Comparison of ENCODE assay signal across 17 cellular contexts in the genomic region with DNA sequence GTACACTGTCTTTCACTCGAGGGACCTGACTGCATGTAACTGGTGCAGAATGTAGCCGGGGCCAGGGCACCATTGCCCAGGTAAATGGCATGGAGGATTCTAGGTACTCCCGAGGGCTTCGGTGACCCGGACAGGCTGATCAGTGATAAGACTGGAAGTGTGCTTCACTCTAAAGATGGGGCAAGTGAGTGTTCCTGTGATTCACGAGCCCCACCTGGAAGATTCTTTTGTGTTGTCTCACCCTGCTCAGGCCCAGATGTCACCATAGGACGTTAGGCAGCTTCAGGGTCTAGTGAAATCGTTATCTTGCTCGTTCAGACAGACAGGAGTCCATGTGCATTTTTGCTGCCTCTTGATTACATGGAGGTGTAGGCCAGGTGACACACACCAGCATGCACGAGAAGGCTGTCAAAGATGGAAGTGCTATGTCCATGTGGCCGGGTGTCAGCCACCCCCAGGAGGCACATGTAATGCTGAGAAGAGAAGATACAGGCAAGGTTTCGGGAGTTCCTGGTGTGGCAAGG.
DNase-seq lines count a peak whose midpoint lies in the region; ATAC-seq and TF ChIP-seq lines count a peak whose summit lies in the region.
"Had no signal": no experiment of that assay in that cellular context is flagged by ENCODE, and none has a peak within 500 bp of the region (broad histone marks: within the 10 kb centered on the region; RNA-seq: fewer than 3 reads in every experiment).

No MANE protein-coding gene starts in this region.

- no peaks in the 10 kb centered on the region for H3K9me3 Mint-ChIP-seq in activated naive CD4-positive, alpha-beta T cell treated with anti-CD3 and anti-CD28 coated beads for 36 hours
- H3K9me3 Mint-ChIP-seq in endothelial cell (ENCODE audit: unreplicated experiment) (no peaks in the 10 kb centered on the region), Calu3 (ENCODE audit: low read depth, unreplicated experiment) (no peaks in the 10 kb centered on the region)
- H3K9me3 Mint-ChIP-seq: natural killer cell treated with Interleukin-12 subunit alpha and Interleukin-12 subunit beta and Interleukin-15 and Interleukin-18, amount 100 ng/mL, for 72 hours had no signal

- no peaks in the 10 kb centered on the region for H3K4me1 Mint-ChIP-seq in activated naive CD4-positive, alpha-beta T cell treated with anti-CD3 and anti-CD28 coated beads for 36 hours (ENCODE audit: low read depth)
- H3K4me1 Mint-ChIP-seq in endothelial cell (ENCODE audit: unreplicated experiment) (no peaks in the 10 kb centered on the region), Calu3 (ENCODE audit: low read depth, unreplicated experiment) (no peaks in the 10 kb centered on the region)

- intact Hi-C loops in activated naive CD4-positive, alpha-beta T cell treated with anti-CD3 and anti-CD28 coated beads for 36 hours (cut with micrococcal nuclease) = no loop called here
- intact Hi-C loops in left colon (cut with DNase I, micrococcal nuclease) = no loop called here
- intact Hi-C loops in testis (cut with DNase I; ENCODE audit: low total_unique reads) = no loop called here
- intact Hi-C loops in Calu3 (cut with micrococcal nuclease; ENCODE audit: unreplicated experiment) = no loop called here

- H3K9me3 ChIP-seq in RWPE2 (ENCODE audit: severe bottlenecking) = no peaks in the 10 kb centered on the region
- H3K9me3 ChIP-seq in testis = no peaks in the 10 kb centered on the region
- H3K9me3 ChIP-seq: Caco-2, suprapubic skin had no signal

- H3K36me3 Mint-ChIP-seq in activated naive CD4-positive, alpha-beta T cell treated with anti-CD3 and anti-CD28 coated beads for 36 hours (ENCODE audit: low read depth) = no peaks in the 10 kb centered on the region
- H3K36me3 Mint-ChIP-seq in endothelial cell (ENCODE audit: low read depth, unreplicated experiment) (no peaks in the 10 kb centered on the region), Calu3 (ENCODE audit: insufficient read depth, unreplicated experiment) (peaks cover 10% of the 10 kb centered on the region)
- H3K36me3 Mint-ChIP-seq: natural killer cell treated with Interleukin-12 subunit alpha and Interleukin-12 subunit beta and Interleukin-15 and Interleukin-18, amount 100 ng/mL, for 72 hours had no signal

- no peaks in the 10 kb centered on the region for H3K27me3 Mint-ChIP-seq in activated naive CD4-positive, alpha-beta T cell treated with anti-CD3 and anti-CD28 coated beads for 36 hours (ENCODE audit: low read depth)
- H3K27me3 Mint-ChIP-seq in endothelial cell (ENCODE audit: unreplicated experiment) (peaks cover 11% of the 10 kb centered on the region), Calu3 (ENCODE audit: unreplicated experiment) (no peaks in the 10 kb centered on the region)

- H3K4me3 Mint-ChIP-seq in activated naive CD4-positive, alpha-beta T cell treated with anti-CD3 and anti-CD28 coated beads for 36 hours = no peak overlapping the region
- H3K4me3 Mint-ChIP-seq in endothelial cell (ENCODE audit: unreplicated experiment) (no peak overlapping the region), Calu3 (ENCODE audit: low read depth, unreplicated experiment) (no peak overlapping the region)
- H3K4me3 Mint-ChIP-seq: natural killer cell treated with Interleukin-12 subunit alpha and Interleukin-12 subunit beta and Interleukin-15 and Interleukin-18, amount 100 ng/mL, for 72 hours had no signal

- no TSS peak for BruUV-seq in Calu3 (replicated peaks; lab: Mats Ljungman, UMichigan)

- H3K4me1 ChIP-seq in RWPE2 (ENCODE audit: insufficient read depth, poor library complexity, severe bottlenecking) (peaks cover 8% of the 10 kb centered on the region), testis (no peaks in the 10 kb centered on the region)
- H3K4me1 ChIP-seq: Caco-2, suprapubic skin had no signal

- H3K4me3 ChIP-seq in RWPE2 (ENCODE audit: severe bottlenecking) (no peak overlapping the region), testis (no peak overlapping the region)
- H3K4me3 ChIP-seq: suprapubic skin had no signal

- DNase-seq in activated naive CD4-positive, alpha-beta T cell treated with anti-CD3 and anti-CD28 coated beads for 36 hours = peak; percentile 2
- no peak for DNase-seq in activated naive CD4-positive, alpha-beta T cell (lab: John Stamatoyannopoulos, UW)
- DNase-seq in RWPE2 (ENCODE audit: low spot score) = no peak
- DNase-seq in left colon = peak; percentile 3 to 11
- peak; percentile 11 for DNase-seq in testis
- no peak for DNase-seq in endothelial cell (ENCODE audit: low spot score)
- no peak for DNase-seq in Calu3
- no peak for DNase-seq in SK-N-DZ (ENCODE audit: low spot score)
- DNase-seq: activated CD4-positive, alpha-beta T cell treated with anti-CD3 and anti-CD28 coated beads, Interleukin-2, amount 50 U/mL, for 1 hour; Caco-2; Kasumi-1; NCI-H1436; SHP77 treated with DMSO at 0.1 percent for 48 hours; stimulated activated CD4-positive, alpha-beta T cell treated with anti-CD3 and anti-CD28 coated beads, Interleukin-1b, Interleukin-23, amount 100 ng/mL, for 48 hours; T-helper 9 cell had no signal

- TF ChIP-seq CTCF in RWPE2 (IDR thresholded peaks at IDR 0.05; ENCODE audit: poor library complexity, severe bottlenecking) (no peak), testis (IDR thresholded peaks at IDR 0.05) (no peak), endothelial cell (IDR thresholded peaks at IDR 0.05; ENCODE audit: unreplicated experiment) (no peak), Calu3 (IDR thresholded peaks at IDR 0.05; ENCODE audit: unreplicated experiment) (no peak)

- no peak overlapping the region for H3K27ac Mint-ChIP-seq in activated naive CD4-positive, alpha-beta T cell treated with anti-CD3 and anti-CD28 coated beads for 36 hours
- H3K27ac Mint-ChIP-seq in endothelial cell (ENCODE audit: unreplicated experiment) (no peak overlapping the region), Calu3 (ENCODE audit: unreplicated experiment) (no peak overlapping the region)
- H3K27ac Mint-ChIP-seq: natural killer cell treated with Interleukin-12 subunit alpha and Interleukin-12 subunit beta and Interleukin-15 and Interleukin-18, amount 100 ng/mL, for 72 hours had no signal

- no peak for TF ChIP-seq POLR2A in testis (IDR thresholded peaks at IDR 0.05)

- 87 to 90% methylated on average over 11 to 12 of the region's 12 CpGs for WGBS in testis, 2 donors

- peak overlapping the region; percentile 2 for H3K27ac ChIP-seq in RWPE2 (ENCODE audit: poor library complexity, severe bottlenecking)
- H3K27ac ChIP-seq in testis = no peak overlapping the region
- H3K27ac ChIP-seq: suprapubic skin had no signal

- H3K36me3 ChIP-seq in RWPE2 (ENCODE audit: low read depth) (no peaks in the 10 kb centered on the region), testis (ENCODE audit: low read depth, missing control alignments) (no peaks in the 10 kb centered on the region)

- ATAC-seq in RWPE2 (ENCODE audit: low read depth) = peak; percentile 84
- ATAC-seq in left colon = no peak
- ATAC-seq: natural killer cell treated with Interleukin-12 subunit alpha and Interleukin-12 subunit beta and Interleukin-15 and Interleukin-18, amount 100 ng/mL, for 72 hours had no signal

- CTCF ChIA-PET in activated naive CD4-positive, alpha-beta T cell treated with anti-CD3 and anti-CD28 coated beads for 36 hours (lab: Charles Lee) = no interaction called here
- CTCF ChIA-PET in Calu3 (lab: Charles Lee) = no interaction called here

- H3K27me3 ChIP-seq in RWPE2 (ENCODE audit: insufficient read depth, poor library complexity, severe bottlenecking) (no peaks in the 10 kb centered on the region), testis (no peaks in the 10 kb centered on the region)
- H3K27me3 ChIP-seq: suprapubic skin had no signal

Comparison
In these comparisons a context has a peak if more than half of its experiments do, and no peak if none do; other contexts are left out.
1. DNase-seq: peak in activated naive CD4-positive, alpha-beta T cell treated with anti-CD3 and anti-CD28 coated beads for 36 hours (single experiment), left colon (2 of 2) and testis (single experiment); none in activated naive CD4-positive, alpha-beta T cell (0 of 4), RWPE2 (single experiment), endothelial cell (single experiment), Calu3 (single experiment) and SK-N-DZ (single experiment).